In the genomic region with DNA sequence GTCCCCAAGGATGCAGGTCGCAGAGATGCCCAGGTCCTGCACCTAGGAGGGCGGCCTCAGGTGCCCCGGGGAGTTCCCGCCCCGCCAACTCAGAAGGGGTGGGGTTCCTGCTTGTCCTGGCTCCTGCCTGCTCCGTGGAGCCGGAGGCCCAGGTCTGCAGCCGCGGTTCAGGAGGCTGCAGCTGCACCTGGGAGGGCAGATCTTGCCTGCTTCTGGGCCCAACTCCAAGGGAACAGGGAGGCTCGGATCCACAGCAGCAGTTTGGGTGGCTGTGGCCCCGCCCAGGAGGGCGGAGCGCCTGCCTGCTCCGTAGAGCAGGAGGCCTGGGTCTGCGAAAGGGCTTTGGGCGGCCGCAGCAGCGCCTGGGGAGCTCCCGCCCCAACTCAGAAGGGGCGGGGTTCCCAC, we compare ENCODE assay signal across 1 cellular context.
TF ChIP-seq lines count a peak whose summit lies in the region.

No MANE protein-coding gene starts in this region.

TF ChIP-seq in HCT116, 20 proteins besides CTCF, POLR2A, EP300 and RAD21 (continued from another document):
- TF ChIP-seq, protein P1, sequence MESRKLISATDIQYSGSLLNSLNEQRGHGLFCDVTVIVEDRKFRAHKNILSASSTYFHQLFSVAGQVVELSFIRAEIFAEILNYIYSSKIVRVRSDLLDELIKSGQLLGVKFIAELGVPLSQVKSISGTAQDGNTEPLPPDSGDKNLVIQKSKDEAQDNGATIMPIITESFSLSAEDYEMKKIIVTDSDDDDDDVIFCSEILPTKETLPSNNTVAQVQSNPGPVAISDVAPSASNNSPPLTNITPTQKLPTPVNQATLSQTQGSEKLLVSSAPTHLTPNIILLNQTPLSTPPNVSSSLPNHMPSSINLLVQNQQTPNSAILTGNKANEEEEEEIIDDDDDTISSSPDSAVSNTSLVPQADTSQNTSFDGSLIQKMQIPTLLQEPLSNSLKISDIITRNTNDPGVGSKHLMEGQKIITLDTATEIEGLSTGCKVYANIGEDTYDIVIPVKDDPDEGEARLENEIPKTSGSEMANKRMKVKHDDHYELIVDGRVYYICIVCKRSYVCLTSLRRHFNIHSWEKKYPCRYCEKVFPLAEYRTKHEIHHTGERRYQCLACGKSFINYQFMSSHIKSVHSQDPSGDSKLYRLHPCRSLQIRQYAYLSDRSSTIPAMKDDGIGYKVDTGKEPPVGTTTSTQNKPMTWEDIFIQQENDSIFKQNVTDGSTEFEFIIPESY (IDR thresholded peaks at IDR 0.05; ENCODE audit: extremely low read depth, insufficient replicate concordance, low read length): no peak
- TF ChIP-seq, protein P2, sequence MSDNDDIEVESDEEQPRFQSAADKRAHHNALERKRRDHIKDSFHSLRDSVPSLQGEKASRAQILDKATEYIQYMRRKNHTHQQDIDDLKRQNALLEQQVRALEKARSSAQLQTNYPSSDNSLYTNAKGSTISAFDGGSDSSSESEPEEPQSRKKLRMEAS (IDR thresholded peaks at IDR 0.05): no peak
